ENCODE assay signal across 19 cellular contexts in genomic region chr7:65975814-65976445, GRCh38. TPM values are rescaled to one million over a fixed set of nuclear protein-coding genes. Genes with fewer than 3 reads are reported as not detected.
DNase-seq lines count a peak whose midpoint lies in the region; ATAC-seq, FAIRE-seq and TF ChIP-seq lines count a peak whose summit lies in the region.
"Had no signal": no experiment of that assay in that cellular context is flagged by ENCODE, and none has a peak within 500 bp of the region (broad histone marks: within the 10 kb centered on the region; RNA-seq: fewer than 3 reads in every experiment).

No MANE protein-coding gene starts in this region.

- H3K4me2 ChIP-seq in HCT116 (ENCODE audit: low read length) = no peak overlapping the region

- no peaks in the 10 kb centered on the region for H3K9me3 Mint-ChIP-seq in dendritic cell treated with granulocyte-macrophage colony-stimulating factor and Interleukin-4, amounts not matched to agents 40 ng/mL and 50 ng/mL, for 4 days
- H3K9me3 Mint-ChIP-seq in CD14-positive monocyte = no peaks in the 10 kb centered on the region
- H3K9me3 Mint-ChIP-seq: CD4-positive, alpha-beta T cell had no signal

- H3K27me3 ChIP-seq in HCT116 (ENCODE audit: insufficient read depth, low read length) = no peaks in the 10 kb centered on the region
- no peaks in the 10 kb centered on the region for H3K27me3 ChIP-seq in adrenal gland
- no peaks in the 10 kb centered on the region for H3K27me3 ChIP-seq in small intestine (ENCODE audit: control insufficient read depth in 2 of 2, insufficient read depth in 2 of 2, low read length in 2 of 2)
- H3K27me3 ChIP-seq: Peyer's patch had no signal

- H3K4me1 ChIP-seq in HCT116 (ENCODE audit: control insufficient read depth in 1 of 2, insufficient read depth in 2 of 2, low read length in 2 of 2) = peaks cover 7% of the 10 kb centered on the region in 2 experiments; a peak in 3 of 4 replicates
- peaks cover 7 to 9% of the 10 kb centered on the region in 2 donors for H3K4me1 ChIP-seq in adrenal gland (replicated peaks in 1 of 2)
- peaks cover 0 to 3% of the 10 kb centered on the region in 2 donors for H3K4me1 ChIP-seq in small intestine (ENCODE audit: control insufficient read depth in 2 of 2, insufficient read depth in 1 of 2, low read depth in 1 of 2, low read length in 1 of 2)

- WGBS in adrenal gland, 4 donors = 92 to 98% (median 96%) methylated on average over 11 of the region's 11 CpGs
- WGBS in small intestine, 3 donors = 94 to 98% (median 96%) methylated on average over 11 of the region's 11 CpGs

- TF ChIP-seq RAD21 in HCT116 (IDR thresholded peaks at IDR 0.05; ENCODE audit: low read depth) = no peak

- intact Hi-C loops in HCT116 (cut with micrococcal nuclease) (no loop called here), sciatic nerve (cut with DNase I) (no loop called here), CD14-positive monocyte (cut with micrococcal nuclease) (no loop called here), adrenal gland (cut with DNase I) (no loop called here)
- intact Hi-C loops in dendritic cell treated with granulocyte-macrophage colony-stimulating factor and Interleukin-4, amounts not matched to agents 40 ng/mL and 50 ng/mL, for 4 days (cut with micrococcal nuclease) = no loop called here

- DNase-seq in ELF-1 (ENCODE audit: low read depth, low spot score) = peak; percentile 10
- DNase-seq in HCT116 (ENCODE audit: low read depth, low spot score) = no peak
- peak; percentile 40 for DNase-seq in sciatic nerve (ENCODE audit: low spot score)
- DNase-seq in CD14-positive monocyte (ENCODE audit: low spot score) = no peak
- no peak for DNase-seq in adrenal gland
- no peak for DNase-seq in small intestine
- DNase-seq: Calu3; CD4-positive, alpha-beta T cell; GOT3; KG1; NCI-H1436 treated with DMSO at 0.1 percent for 48 hours; NCI-H2029 treated with DMSO at 0.1 percent for 48 hours; NCI-H510A; NCI-H82; SHP77 had no signal

- FAIRE-seq in small intestine (lab: Jason Lieb, UNC) = no peak
- FAIRE-seq: G401.6, GM12891 had no signal

- H3K36me3 ChIP-seq in HCT116 (ENCODE audit: control insufficient read depth in 1 of 2, insufficient read depth in 2 of 2, low read length in 2 of 2) = peaks cover 13 to 27% of the 10 kb centered on the region in 2 experiments; a peak in 3 of 4 replicates
- H3K36me3 ChIP-seq in adrenal gland (replicated peaks in 1 of 2) = peaks cover 0 to 52% of the 10 kb centered on the region in 2 donors
- H3K36me3 ChIP-seq in small intestine (ENCODE audit: control insufficient read depth in 2 of 2, insufficient read depth in 2 of 2, low read length in 2 of 2) = peaks cover 13% of the 10 kb centered on the region in 2 donors

- H3K79me2 ChIP-seq in HCT116 (ENCODE audit: insufficient read depth, low read length) = peaks cover 26% of the 10 kb centered on the region

- H3K27me3 Mint-ChIP-seq in dendritic cell treated with granulocyte-macrophage colony-stimulating factor and Interleukin-4, amounts not matched to agents 40 ng/mL and 50 ng/mL, for 4 days = no peaks in the 10 kb centered on the region
- no peaks in the 10 kb centered on the region for H3K27me3 Mint-ChIP-seq in CD14-positive monocyte (ENCODE audit: low read depth in 3 of 3)
- H3K27me3 Mint-ChIP-seq: CD4-positive, alpha-beta T cell had no signal

- H3K36me3 Mint-ChIP-seq in dendritic cell treated with granulocyte-macrophage colony-stimulating factor and Interleukin-4, amounts not matched to agents 40 ng/mL and 50 ng/mL, for 4 days (ENCODE audit: low read depth) = peaks cover 97% of the 10 kb centered on the region
- peaks cover 55 to 82% of the 10 kb centered on the region in 2 donors for H3K36me3 Mint-ChIP-seq in CD14-positive monocyte

- TF ChIP-seq POLR2A in HCT116 (IDR thresholded peaks at IDR 0.05; ENCODE audit: borderline replicate concordance, extremely low read depth, insufficient read depth, insufficient read length) (no peak), adrenal gland (IDR thresholded peaks at IDR 0.05) (no peak)

- CTCF ChIA-PET in HCT116 (lab: Charles Lee) = interaction anchor here (0.7 kb wide), 1 partner anchor 12 kb away, joined by 3 read pairs; no protein-coding TSS in a partner anchor

- H3K27ac Mint-ChIP-seq in dendritic cell treated with granulocyte-macrophage colony-stimulating factor and Interleukin-4, amounts not matched to agents 40 ng/mL and 50 ng/mL, for 4 days = peak overlapping the region; percentile 22
- peak overlapping the region in 3 of 7 donors; percentile 1 to 75 (median 22) for H3K27ac Mint-ChIP-seq in CD14-positive monocyte
- H3K27ac Mint-ChIP-seq: CD4-positive, alpha-beta T cell had no signal

- H3K9ac ChIP-seq in HCT116 (ENCODE audit: low read length) = no peak overlapping the region

- H4K20me1 ChIP-seq in HCT116 (ENCODE audit: insufficient read depth) = no peaks in the 10 kb centered on the region

- POLR2A ChIA-PET in HCT116 (lab: Charles Lee) = no interaction called here

- peaks cover 8% of the 10 kb centered on the region for H3K4me1 Mint-ChIP-seq in dendritic cell treated with granulocyte-macrophage colony-stimulating factor and Interleukin-4, amounts not matched to agents 40 ng/mL and 50 ng/mL, for 4 days (ENCODE audit: low read depth)
- peaks cover 7% of the 10 kb centered on the region for H3K4me1 Mint-ChIP-seq in CD14-positive monocyte

- no peak overlapping the region for H3K27ac ChIP-seq in HCT116 (ENCODE audit: low read depth, low read length)
- H3K27ac ChIP-seq in adrenal gland = no peak overlapping the region
- no peak overlapping the region for H3K27ac ChIP-seq in small intestine (ENCODE audit: low read depth in 1 of 2, low read length in 1 of 2)

- no peaks in the 10 kb centered on the region for H3K9me3 ChIP-seq in HCT116 (ENCODE audit: control insufficient read depth in 1 of 2, insufficient read depth in 1 of 2, low read depth in 1 of 2, low read length in 2 of 2)
- no peaks in the 10 kb centered on the region for H3K9me3 ChIP-seq in adrenal gland (replicated peaks in 1 of 3)
- H3K9me3 ChIP-seq in small intestine (ENCODE audit: control insufficient read depth, low read depth) = no peaks in the 10 kb centered on the region
- H3K9me3 ChIP-seq: Peyer's patch had no signal

- no peak overlapping the region for H3K4me3 ChIP-seq in HCT116 (replicated peaks in 1 of 2; ENCODE audit: low read depth in 1 of 2, low read length in 2 of 2)
- H3K4me3 ChIP-seq in adrenal gland = no peak overlapping the region
- H3K4me3 ChIP-seq in small intestine (ENCODE audit: low read depth in 1 of 2, low read length in 2 of 2) = no peak overlapping the region
- H3K4me3 ChIP-seq: Peyer's patch had no signal

- ATAC-seq in HCT116 (peak; percentile 41; the same call in 1 of the 2 replicates), sciatic nerve (no peak)

- no TSS peak for BruUV-seq in HCT116 (replicated peaks; lab: Mats Ljungman, UMichigan)

- H3K9me2 ChIP-seq in HCT116 (ENCODE audit: insufficient read depth) = no peaks in the 10 kb centered on the region

- TF ChIP-seq CTCF in HCT116 (IDR thresholded peaks at IDR 0.05 in 2 of 3, conservative IDR thresholded peaks at IDR 0.05 in 1 of 3; ENCODE audit: borderline replicate concordance in 1 of 3, insufficient read depth in 1 of 3, low read depth in 2 of 3, low read length in 2 of 3) (0 out of 6 replicates have a peak, but pooled peaks of 2 of the 3 experiments have one; percentile 9 to 14), CD14-positive monocyte (IDR thresholded peaks at IDR 0.05) (no peak), adrenal gland (IDR thresholded peaks at IDR 0.05) (no peak)

- no peak overlapping the region for H3K4me3 Mint-ChIP-seq in dendritic cell treated with granulocyte-macrophage colony-stimulating factor and Interleukin-4, amounts not matched to agents 40 ng/mL and 50 ng/mL, for 4 days
- H3K4me3 Mint-ChIP-seq in CD14-positive monocyte = no peak overlapping the region
- H3K4me3 Mint-ChIP-seq: CD4-positive, alpha-beta T cell had no signal

- no peak overlapping the region for H2AFZ ChIP-seq in HCT116 (ENCODE audit: low read depth, low read length, poor library complexity, severe bottlenecking)

- RAD21 ChIA-PET in HCT116 (lab: Charles Lee; ENCODE audit: low non-redundant PET in 1 of 2, low total read pairs in 2 of 2, uncharacterized antibody in 2 of 2, unreplicated experiment in 2 of 2) = no interaction called here

TF ChIP-seq in HCT116, 20 proteins besides CTCF, POLR2A, EP300 and RAD21:
- TF ChIP-seq ATF3 (IDR thresholded peaks at IDR 0.05) = no peak

RNA-seq across cellular contexts. Expression of gene GUSB, which starts 6.1 kb away (rescaled TPM):
- 31.5 TPM for total RNA-seq in HCT116 (2021; ENCODE audit: unreplicated experiment)
- polyA plus RNA-seq in HCT116 (2012) = 57.6 and 66.1 TPM in 2 replicates
- total RNA-seq in sciatic nerve = 46.6 TPM
- 100 to 1,000 TPM; 113 to 115 TPM for polyA plus RNA-seq in CD14-positive monocyte
- 10 to 100 TPM; 19.2 to 65.4 (median 46.4) TPM for total RNA-seq in adrenal gland
- 10 to 100 TPM; 37.6 to 62.0 (median 57.8) TPM for polyA plus RNA-seq in adrenal gland
- 10 to 100 TPM; 40.0 to 53.9 (median 42.4) TPM for polyA plus RNA-seq in small intestine

Comparison
In these comparisons a context has a peak if more than half of its experiments do, and no peak if none do; other contexts are left out.
1. DNase-seq: peak in ELF-1 (single experiment) and sciatic nerve (single experiment); none in HCT116 (single experiment), CD14-positive monocyte (single experiment), adrenal gland (0 of 7) and small intestine (single experiment).
2. CTCF ChIP-seq: peak in HCT116 (2 of 3); none in CD14-positive monocyte (single experiment) and adrenal gland (0 of 6).